ENCODE assay signal across 20 cellular contexts in genomic region chr7:128865996-128866877, GRCh38. TPM values are rescaled to one million over a fixed set of nuclear protein-coding genes. Genes with fewer than 3 reads are reported as not detected.
A peak's percentile ranks its signal among the peaks of the same experiment; 100 is the strongest.
DNase-seq lines count a peak whose midpoint lies in the region; ATAC-seq, FAIRE-seq and TF ChIP-seq lines count a peak whose summit lies in the region.
"Had no signal": no experiment of that assay in that cellular context is flagged by ENCODE, and none has a peak within 500 bp of the region (broad histone marks: within the 10 kb centered on the region; RNA-seq: fewer than 3 reads in every experiment).

No MANE protein-coding gene starts in this region.

- intact Hi-C loops in Caco-2 (cut with micrococcal nuclease; ENCODE audit: unreplicated experiment) = no loop called here

- H2AFZ ChIP-seq in H1 (ENCODE audit: low read length) (no peak overlapping the region), neuronal stem cell (ENCODE audit: low read length) (no peak overlapping the region)

- no peak overlapping the region for H3K56ac ChIP-seq in H1 (replicated peaks; ENCODE audit: insufficient read length, low read depth, low read length)

- no peak overlapping the region for H2BK5ac ChIP-seq in H1 (ENCODE audit: low read depth, low read length)
- H2BK5ac ChIP-seq in neuronal stem cell (ENCODE audit: low read length) = no peak overlapping the region

- TF ChIP-seq RAD21 in H1 (IDR thresholded peaks at IDR 0.05 in 1 of 2, conservative IDR thresholded peaks at IDR 0.05 in 1 of 2; ENCODE audit: low read depth in 2 of 2, low read length in 2 of 2) = no peak

- no peak for TF ChIP-seq POLR2A in H1 (IDR thresholded peaks at IDR 0.05; ENCODE audit: control extremely low read depth in 1 of 2, low read depth in 2 of 2, low read length in 2 of 2)

- H2AK5ac ChIP-seq in H1 (ENCODE audit: low read depth, low read length) (no peak overlapping the region), neuronal stem cell (ENCODE audit: low read depth, low read length) (no peak overlapping the region)

- TF ChIP-seq CTCF in Caco-2 (IDR thresholded peaks at IDR 0.05; ENCODE audit: insufficient read depth in 1 of 2, low read depth in 1 of 2, low read length in 1 of 2, severe bottlenecking in 1 of 2, unreplicated experiment in 1 of 2) = no peak
- no peak for TF ChIP-seq CTCF in H1 (IDR thresholded peaks at IDR 0.05; ENCODE audit: control extremely low read depth in 1 of 3, insufficient read depth in 1 of 3, low read depth in 1 of 3, low read length in 3 of 3)

- H3K4me1 ChIP-seq in Caco-2 (peaks cover 20% of the 10 kb centered on the region; the same call in 1 of the 2 replicates), H1 (replicated peaks in 1 of 4; ENCODE audit: control insufficient read depth in 3 of 4, insufficient read depth in 4 of 4, low read length in 3 of 4) (peaks cover 0 to 21% (median 12%) of the 10 kb centered on the region in 4 experiments; a peak in 6 of 7 replicates), neuronal stem cell (ENCODE audit: control insufficient read depth in 2 of 2, insufficient read depth in 1 of 2, low read depth in 1 of 2, low read length in 2 of 2) (peaks cover 3 to 16% of the 10 kb centered on the region in 2 donors)

- CTCF ChIA-PET in Caco-2 (lab: Charles Lee) (no interaction called here), H1 (lab: Charles Lee; ENCODE audit: partially characterized antibody) (interaction anchor here (0.9 to 10.2 kb wide), 6 partner anchors 9 to 62 kb away, joined by 3 to 148 read pairs (median 16); no protein-coding TSS in a partner anchor)

- H3K9ac ChIP-seq in H1 (replicated peaks in 1 of 4; ENCODE audit: extremely low read depth in 1 of 4, low read depth in 3 of 4, low read length in 3 of 4) = no peak overlapping the region
- no peak overlapping the region for H3K9ac ChIP-seq in neuronal stem cell (ENCODE audit: low read depth, low read length, poor library complexity)

- H4K91ac ChIP-seq in H1 (replicated peaks; ENCODE audit: insufficient read length, low read length) (no peak overlapping the region), neuronal stem cell (ENCODE audit: low read depth, low read length, poor library complexity) (no peak overlapping the region)

- H3K27ac Mint-ChIP-seq in Caco-2 (ENCODE audit: unreplicated experiment) (peak overlapping the region; percentile 25), IgD-negative memory B cell (peak overlapping the region in 2 of 3 donors; percentile 79 to 80)

- H4K8ac ChIP-seq in H1 (ENCODE audit: extremely low read depth, insufficient read depth, low read length) (peak overlapping the region; percentile 70; the same call in 1 of the 2 replicates), neuronal stem cell (ENCODE audit: low read depth, low read length) (no peak overlapping the region)

- peaks cover 18% of the 10 kb centered on the region for H3K23me2 ChIP-seq in H1 (ENCODE audit: low read depth, low read length)

- H3K4me3 ChIP-seq in Caco-2 (ENCODE audit: low read depth, low read length) (no peak overlapping the region), H1 (ENCODE audit: extremely low read depth in 1 of 4, insufficient read depth in 2 of 4, low read depth in 3 of 4, low read length in 4 of 4) (no peak overlapping the region), neuronal stem cell (ENCODE audit: low read length in 2 of 2) (no peak overlapping the region)
- H3K4me3 ChIP-seq: A549, GM12878 had no signal

- no peak overlapping the region for H4K5ac ChIP-seq in H1 (ENCODE audit: insufficient read length, low read depth, low read length)

- POLR2A ChIA-PET in Caco-2 (lab: Charles Lee) (interaction anchor here (0.5 kb wide), 1 partner anchor 9 kb away, joined by 3 read pairs; no protein-coding TSS in a partner anchor), H1 (lab: Charles Lee; ENCODE audit: partially characterized antibody) (interaction anchor here (0.6 to 4.5 kb wide), 4 partner anchors 33 to 420 kb away, joined by 3 to 27 read pairs (median 4); no protein-coding TSS in a partner anchor)

- H3K14ac ChIP-seq in H1 (ENCODE audit: insufficient read length) (no peak overlapping the region), neuronal stem cell (ENCODE audit: low read length) (no peak overlapping the region)

- H2BK120ac ChIP-seq in H1 (replicated peaks; ENCODE audit: low read depth, low read length) (no peak overlapping the region), neuronal stem cell (ENCODE audit: low read depth, low read length) (no peak overlapping the region)

- ATAC-seq in GM21515 (IDR thresholded peaks at IDR 0.05; ENCODE audit: unreplicated experiment) = no peak
- no peak for ATAC-seq in HG02938 (IDR thresholded peaks at IDR 0.05; ENCODE audit: unreplicated experiment)
- no peak for ATAC-seq in GM18907 (IDR thresholded peaks at IDR 0.05; ENCODE audit: unreplicated experiment)
- ATAC-seq: A549, GM12878, HepG2 had no signal

- no peak overlapping the region for H3K23ac ChIP-seq in H1 (ENCODE audit: insufficient read length)
- peak overlapping the region; percentile 81 for H3K23ac ChIP-seq in neuronal stem cell (ENCODE audit: low read depth, low read length, poor library complexity)

- BruUV-seq in Caco-2 (replicated peaks; lab: Mats Ljungman, UMichigan) = no TSS peak

- H3K79me2 ChIP-seq in H1 (ENCODE audit: control insufficient read depth in 1 of 2, insufficient read depth in 2 of 2, low read length in 2 of 2) = no peaks in the 10 kb centered on the region

- H3K9me3 ChIP-seq in Caco-2 = no peaks in the 10 kb centered on the region
- no peaks in the 10 kb centered on the region for H3K9me3 ChIP-seq in H1 (ENCODE audit: insufficient read depth in 2 of 2, low read depth in 1 of 2, low read length in 1 of 2)
- H3K9me3 ChIP-seq in neuronal stem cell (replicated peaks in 1 of 2; ENCODE audit: control insufficient read depth in 2 of 2, insufficient read depth in 1 of 2, low read depth in 1 of 2, low read length in 2 of 2) = no peaks in the 10 kb centered on the region
- H3K9me3 ChIP-seq: A549, BE2C had no signal

- H2BK15ac ChIP-seq in H1 (ENCODE audit: low read length) (no peak overlapping the region), neuronal stem cell (ENCODE audit: low read length) (no peak overlapping the region)

- no peak for DNase-seq in Caco-2
- no peak for DNase-seq in H1 (ENCODE audit: low read depth in 1 of 2, low spot score in 2 of 2)
- no peak for DNase-seq in neuronal stem cell (ENCODE audit: low spot score)
- no peak for DNase-seq in activated CD4-positive, alpha-beta T cell treated with anti-CD3 and anti-CD28 coated beads for 4 hours
- DNase-seq: BE2C, Calu3, DMS 273 treated with DMSO at 0.1 percent for 48 hours, DMS79, Kasumi-1, KBM-7 had no signal

- no peak overlapping the region for H2BK20ac ChIP-seq in H1 (ENCODE audit: low read length)

- H4K20me1 ChIP-seq in H1 (replicated peaks in 1 of 2; ENCODE audit: control insufficient read depth in 1 of 2, insufficient read depth in 2 of 2, low read length in 2 of 2) = peaks cover 3 to 20% of the 10 kb centered on the region in 2 experiments

- H3K27me3 Mint-ChIP-seq in Caco-2 (ENCODE audit: insufficient read depth, unreplicated experiment) (peaks cover 3% of the 10 kb centered on the region), IgD-negative memory B cell (peaks cover 6% of the 10 kb centered on the region)

- no peak overlapping the region for H3K4me3 Mint-ChIP-seq in Caco-2 (ENCODE audit: unreplicated experiment)
- H3K4me3 Mint-ChIP-seq in IgD-negative memory B cell = peak overlapping the region in 1 of 4 donors; percentile 36

- H3K27ac ChIP-seq in H1 (ENCODE audit: low read depth, low read length) (no peak overlapping the region), neuronal stem cell (replicated peaks; ENCODE audit: low read length) (no peak overlapping the region)
- H3K27ac ChIP-seq: A549, C4-2B had no signal

- H3K79me1 ChIP-seq in H1 (ENCODE audit: low read depth, low read length) = no peaks in the 10 kb centered on the region
- no peaks in the 10 kb centered on the region for H3K79me1 ChIP-seq in neuronal stem cell (ENCODE audit: low read depth, low read length)

- no peak overlapping the region for H3K18ac ChIP-seq in H1 (ENCODE audit: extremely low read depth, low read length)
- H3K18ac ChIP-seq in neuronal stem cell (ENCODE audit: low read length) = no peak overlapping the region

- 89% methylated on average over 26 of the region's 27 CpGs; no CpG with 5 or more reads in 1 of the 2 experiments for whole genome bisulfite sequencing in H1 (ENCODE audit: extremely low coverage in 1 of 2, insufficient coverage in 1 of 2, insufficient read length in 1 of 2, insufficient replicate concordance in 2 of 2, low coverage in 1 of 2, low lambda C conversion rate in 2 of 2, missing lambda C conversion rate in 1 of 2), 2 experiments
- WGBS in neuronal stem cell (ENCODE audit: extremely low coverage in 2 of 2, insufficient read length in 2 of 2, insufficient replicate concordance in 1 of 2), 2 donors = no CpG with 5 or more reads among the region's 27 CpGs

- no peak for TF ChIP-seq EP300 in H1 (IDR thresholded peaks at IDR 0.05; ENCODE audit: borderline replicate concordance in 1 of 2, low read depth in 2 of 2, low read length in 2 of 2)

- H3K4me1 Mint-ChIP-seq in Caco-2 (ENCODE audit: low read depth, unreplicated experiment) (peaks cover 12% of the 10 kb centered on the region), IgD-negative memory B cell (peaks cover 24 to 32% (median 27%) of the 10 kb centered on the region in 3 donors)

- no peaks in the 10 kb centered on the region for H3K9me3 Mint-ChIP-seq in Caco-2 (ENCODE audit: unreplicated experiment)
- H3K9me3 Mint-ChIP-seq in IgD-negative memory B cell = no peaks in the 10 kb centered on the region

- no peak overlapping the region for H2BK12ac ChIP-seq in H1 (ENCODE audit: low read depth, low read length)
- no peak overlapping the region for H2BK12ac ChIP-seq in neuronal stem cell (ENCODE audit: low read length)

- FAIRE-seq in H1 (lab: Jason Lieb, UNC) = no peak
- FAIRE-seq: A549, GM12878, HepG2, HTR-8/SVneo had no signal

- H3K36me3 ChIP-seq in Caco-2 (ENCODE audit: control insufficient read depth, insufficient read depth, low read length) (no peaks in the 10 kb centered on the region; the same call in none of the 2 replicates), H1 (ENCODE audit: control insufficient read depth in 2 of 4, insufficient read depth in 4 of 4, low read length in 3 of 4) (no peaks in the 10 kb centered on the region), neuronal stem cell (replicated peaks in 1 of 2; ENCODE audit: control insufficient read depth in 2 of 2, insufficient read depth in 2 of 2, low read length in 2 of 2) (peaks cover 14 to 15% of the 10 kb centered on the region in 2 donors)

- H3K27me3 ChIP-seq in Caco-2 (replicated peaks; ENCODE audit: control insufficient read depth, insufficient read depth, low read length) (no peaks in the 10 kb centered on the region), H1 (replicated peaks in 1 of 4; ENCODE audit: control insufficient read depth in 3 of 4, extremely low read depth in 1 of 4, insufficient read depth in 3 of 4, low read length in 3 of 4) (peaks cover 5 to 36% (median 32%) of the 10 kb centered on the region in 4 experiments), neuronal stem cell (ENCODE audit: control insufficient read depth in 3 of 3, insufficient read depth in 3 of 3, low read depth in 1 of 3, low read length in 3 of 3) (peaks cover 0 to 38% (median 14%) of the 10 kb centered on the region in 3 experiments)
- H3K27me3 ChIP-seq: BE2C had no signal

- H3K4me2 ChIP-seq in H1 (ENCODE audit: insufficient read depth in 1 of 2, low read depth in 2 of 2, low read length in 2 of 2) = no peak overlapping the region
- no peak overlapping the region for H3K4me2 ChIP-seq in neuronal stem cell (ENCODE audit: insufficient read depth, low read length, poor library complexity, severe bottlenecking)
- H3K4me2 ChIP-seq: A549 had no signal

- H3K4ac ChIP-seq in H1 (replicated peaks; ENCODE audit: insufficient read length, low read depth, low read length) (no peak overlapping the region), neuronal stem cell (ENCODE audit: low read length) (no peak overlapping the region)

- H3K36me3 Mint-ChIP-seq in Caco-2 (ENCODE audit: insufficient read depth, unreplicated experiment) = peaks cover 17% of the 10 kb centered on the region
- H3K36me3 Mint-ChIP-seq in IgD-negative memory B cell = peaks cover 11% of the 10 kb centered on the region

RNA-seq across cellular contexts. Expression of gene ATP6V1F, which starts 3.6 kb away (rescaled TPM):
- total RNA-seq in Caco-2 (2022) = 162 and 168 TPM in 2 replicates
- polyA plus RNA-seq in IgD-negative memory B cell = 325 TPM
- total RNA-seq in H1 (2021; fragmentation: NEBNext Ultra II Directional; extraction: Animal tissue kit (Norgen Biotek cat#: 25700)) = 104 TPM in 2 replicates
- 318 and 344 TPM in 2 replicates for polyA plus RNA-seq in H1 (2011; rRNA removed)
- 227 TPM for polyA plus RNA-seq in H1 (2011; cell fraction: cytosol; rRNA removed)
- 147 TPM for polyA plus RNA-seq in H1 (2011; cell fraction: nucleus; rRNA removed)
- polyA plus RNA-seq in H1 (2012, experiment 1 of 2) = 165 to 195 TPM (median 180 TPM) in 4 replicates
- 412 TPM for polyA plus RNA-seq in H1 (2012, experiment 2 of 2)
- polyA plus RNA-seq in H1 (2013, experiment 1 of 2) = 164 TPM
- polyA plus RNA-seq in H1 (2013, experiment 2 of 2) = 168 TPM
- polyA minus RNA-seq in H1 (2011; rRNA and poly(A)+ RNA removed) = 36.9 and 39.0 TPM in 2 replicates
- polyA minus RNA-seq in H1 (2011; cell fraction: cytosol; rRNA and poly(A)+ RNA removed) = 25.6 TPM
- polyA minus RNA-seq in H1 (2011; cell fraction: nucleus; rRNA and poly(A)+ RNA removed) = 35.3 TPM
- 216 TPM for polyA plus RNA-seq in neuronal stem cell (2013, experiment 1 of 2)
- polyA plus RNA-seq in neuronal stem cell (2013, experiment 2 of 2) = 208 TPM

RNA-seq across cellular contexts. Expression of gene FLNC, which starts 36.0 kb away (rescaled TPM):
- total RNA-seq in Caco-2 (2022) = 108 and 128 TPM in 2 replicates
- polyA plus RNA-seq in IgD-negative memory B cell (not detected), H1 (2011; rRNA removed) (1.9 and 3.3 TPM in 2 replicates)
- 10.7 and 12.0 TPM in 2 replicates for total RNA-seq in H1 (2021; fragmentation: NEBNext Ultra II Directional; extraction: Animal tissue kit (Norgen Biotek cat#: 25700))
- 2.3 TPM for polyA plus RNA-seq in H1 (2011; cell fraction: cytosol; rRNA removed)
- polyA plus RNA-seq in H1 (2011; cell fraction: nucleus; rRNA removed) = 9.5 TPM
- polyA plus RNA-seq in H1 (2012, experiment 1 of 2) = 5.2 to 7.9 TPM (median 6.6 TPM) in 4 replicates
- polyA plus RNA-seq in H1 (2012, experiment 2 of 2) = 5.2 TPM
- polyA plus RNA-seq in H1 (2013, experiment 1 of 2) = 8.3 TPM
- 7.8 TPM for polyA plus RNA-seq in H1 (2013, experiment 2 of 2)
- polyA minus RNA-seq in H1 (2011; rRNA and poly(A)+ RNA removed) = 4.5 and 5.1 TPM in 2 replicates
- polyA minus RNA-seq in H1 (2011; cell fraction: cytosol; rRNA and poly(A)+ RNA removed) = 7.1 TPM
- 5.7 TPM for polyA minus RNA-seq in H1 (2011; cell fraction: nucleus; rRNA and poly(A)+ RNA removed)
- polyA plus RNA-seq in neuronal stem cell (2013, experiment 1 of 2) = 17.5 TPM
- 17.4 TPM for polyA plus RNA-seq in neuronal stem cell (2013, experiment 2 of 2)
- polyA plus RNA-seq: HepG2 had no signal

RNA-seq across cellular contexts. Expression of gene KCP, which starts 44.3 kb away (rescaled TPM):
- total RNA-seq in Caco-2 (2022) = 0.23 and 0.50 TPM in 2 replicates
- 0.26 TPM for polyA plus RNA-seq in IgD-negative memory B cell
- 1.8 and 2.0 TPM in 2 replicates for total RNA-seq in H1 (2021; fragmentation: NEBNext Ultra II Directional; extraction: Animal tissue kit (Norgen Biotek cat#: 25700))
- 1.3 and 2.1 TPM in 2 replicates for polyA plus RNA-seq in H1 (2011; rRNA removed)
- 1.6 TPM for polyA plus RNA-seq in H1 (2011; cell fraction: cytosol; rRNA removed)
- polyA plus RNA-seq in H1 (2011; cell fraction: nucleus; rRNA removed) = 8.1 TPM
- polyA plus RNA-seq in H1 (2012, experiment 1 of 2) = 1.1 to 2.3 TPM (median 1.6 TPM) in 4 replicates
- polyA plus RNA-seq in H1 (2012, experiment 2 of 2) = 0.51 TPM
- 1.8 TPM for polyA plus RNA-seq in H1 (2013, experiment 1 of 2)
- polyA plus RNA-seq in H1 (2013, experiment 2 of 2) = 1.5 TPM
- 1.1 and 1.4 TPM in 2 replicates for polyA minus RNA-seq in H1 (2011; rRNA and poly(A)+ RNA removed)
- 0.59 TPM for polyA minus RNA-seq in H1 (2011; cell fraction: cytosol; rRNA and poly(A)+ RNA removed)
- polyA minus RNA-seq in H1 (2011; cell fraction: nucleus; rRNA and poly(A)+ RNA removed) = 4.3 TPM
- polyA plus RNA-seq in neuronal stem cell (2013, experiment 1 of 2) = 1.0 TPM
- polyA plus RNA-seq in neuronal stem cell (2013, experiment 2 of 2) = 1.1 TPM
- total RNA-seq: H4 had no signal
